ENCODE assay signal across 20 cellular contexts in genomic region chr1:116463730-116464129, GRCh38.
DNase-seq lines count a peak whose midpoint lies in the region; ATAC-seq, FAIRE-seq and TF ChIP-seq lines count a peak whose summit lies in the region.
"Had no signal": no experiment of that assay in that cellular context is flagged by ENCODE, and none has a peak within 500 bp of the region (broad histone marks: within the 10 kb centered on the region; RNA-seq: fewer than 3 reads in every experiment).

No MANE protein-coding gene starts in this region.

- no peak for TF ChIP-seq CTCF in A673 (conservative IDR thresholded peaks at IDR 0.05; ENCODE audit: low read depth, low read length)
- no peak for TF ChIP-seq CTCF in K562 (IDR thresholded peaks at IDR 0.05 in 2 of 3, conservative IDR thresholded peaks at IDR 0.05 in 1 of 3; ENCODE audit: insufficient read depth in 2 of 3, low read depth in 1 of 3, low read length in 3 of 3)

- 9% methylated on average over 6 of the region's 6 CpGs for WGBS in K562 (ENCODE audit: insufficient coverage, low coverage, missing lambda C conversion rate)
- WGBS in small intestine, 3 donors = 21 to 54% (median 37%) methylated on average over 6 of the region's 6 CpGs

- no peak overlapping the region for H3K27ac Mint-ChIP-seq in activated naive CD4-positive, alpha-beta T cell treated with anti-CD3 and anti-CD28 coated beads, Interleukin-2, amount 50 U/mL, for 72 hours
- H3K27ac Mint-ChIP-seq: CD14-positive monocyte; CD4-positive, alpha-beta T cell; CD8-positive, alpha-beta memory T cell had no signal

- TF ChIP-seq RAD21 in K562 (CRISPR knock-in tag; conservative IDR thresholded peaks at IDR 0.05 in 1 of 2, IDR thresholded peaks at IDR 0.05 in 1 of 2) = peak in 1 of 2 experiments; percentile 15; a peak in 1 of 4 replicates

- CTCF ChIA-PET in A673 (lab: Charles Lee) (no interaction called here), HEK293T (lab: Yijun Ruan, JAX) (interaction anchor here (0.9 kb wide), 1 partner anchor 325 kb away, joined by 5 read pairs; no protein-coding TSS in a partner anchor), K562 (lab: Yijun Ruan, JAX; ENCODE audit: low intra/inter-chr PET ratio) (no interaction called here)

- TF ChIP-seq POLR2A in K562 (conservative IDR thresholded peaks at IDR 0.05) = no peak

- no peaks in the 10 kb centered on the region for H3K9me3 Mint-ChIP-seq in activated naive CD4-positive, alpha-beta T cell treated with anti-CD3 and anti-CD28 coated beads, Interleukin-2, amount 50 U/mL, for 72 hours
- H3K9me3 Mint-ChIP-seq: CD4-positive, alpha-beta T cell; CD8-positive, alpha-beta memory T cell had no signal

- POLR2A ChIA-PET in A673 (lab: Charles Lee; ENCODE audit: low non-redundant PET) (interaction anchor here (0.7 kb wide), 1 partner anchor 105 kb away, joined by 7 read pairs; no protein-coding TSS in a partner anchor), HEK293T (lab: Yijun Ruan, JAX) (interaction anchor here (1.5 kb wide), 1 partner anchor 45 kb away, joined by 5 read pairs; no protein-coding TSS in a partner anchor), K562 (lab: Yijun Ruan, JAX) (interaction anchor here (0.6 to 1.6 kb wide), 6 partner anchors 11 to 188 kb away, joined by 3 to 6 read pairs (median 3); partner anchors contain the start of gene ATP1A1)

- H3K4me3 ChIP-seq in A673 (ENCODE audit: low read depth, low read length, poor library complexity, severe bottlenecking) = no peak overlapping the region
- H3K4me3 ChIP-seq in K562 = no peak overlapping the region
- no peak overlapping the region for H3K4me3 ChIP-seq in small intestine (ENCODE audit: low read depth in 1 of 2, low read length in 2 of 2)
- H3K4me3 ChIP-seq: BLaER1 treated with 17β-estradiol and CSF1 and Interleukin-3, amounts not matched to agents 10 nM and 100 nM; GM12878 had no signal

- FAIRE-seq in K562 (lab: Jason Lieb, UNC) (peak; percentile 77), small intestine (lab: Jason Lieb, UNC) (no peak)
- FAIRE-seq: D721Med, GM12878, H1 had no signal

- no peaks in the 10 kb centered on the region for H4K20me1 ChIP-seq in K562 (replicated peaks; ENCODE audit: control insufficient read depth, insufficient read depth, low read length)
- H4K20me1 ChIP-seq: BLaER1 treated with 17β-estradiol and CSF1 and Interleukin-3, amounts not matched to agents 10 nM and 100 nM had no signal

- H3K27ac ChIP-seq in A673 (ENCODE audit: low read depth, low read length, poor library complexity, severe bottlenecking) (peak overlapping the region; percentile 29), K562 (ENCODE audit: extremely low read depth, low read depth, low read length) (no peak overlapping the region), small intestine (ENCODE audit: low read depth in 1 of 2, low read length in 1 of 2) (no peak overlapping the region)
- H3K27ac ChIP-seq: BLaER1 treated with 17β-estradiol and CSF1 and Interleukin-3, amounts not matched to agents 10 nM and 100 nM had no signal

- peak overlapping the region; percentile 57; the same call in 1 of the 2 replicates for H2AFZ ChIP-seq in K562 (ENCODE audit: low read depth, low read length)

- no peak for TF ChIP-seq EP300 in K562 (IDR thresholded peaks at IDR 0.05; ENCODE audit: low read length)

- intact Hi-C loops in A673 (cut with micrococcal nuclease; ENCODE audit: unreplicated experiment) (no loop called here), K562 (cut with micrococcal nuclease) (no loop called here)

- H3K9ac ChIP-seq in K562 (ENCODE audit: insufficient read depth in 1 of 2, low read depth in 2 of 2, low read length in 2 of 2) = no peak overlapping the region
- H3K9ac ChIP-seq: BLaER1 treated with 17β-estradiol and CSF1 and Interleukin-3, amounts not matched to agents 10 nM and 100 nM had no signal

- peak; percentile 77 for ATAC-seq in K562
- ATAC-seq in activated naive CD4-positive, alpha-beta T cell treated with anti-CD3 and anti-CD28 coated beads, Interleukin-2, amount 50 U/mL, for 72 hours = no peak
- ATAC-seq: GM12878 had no signal

- no peaks in the 10 kb centered on the region for H3K9me1 ChIP-seq in K562 (ENCODE audit: control insufficient read depth, insufficient read depth, low read length)

- H3K27me3 ChIP-seq in A673 (replicated peaks; ENCODE audit: insufficient read depth, low read depth, low read length, poor library complexity) = no peaks in the 10 kb centered on the region
- no peaks in the 10 kb centered on the region for H3K27me3 ChIP-seq in K562 (ENCODE audit: control insufficient read depth in 2 of 2, insufficient read depth in 2 of 2, low read length in 2 of 2)
- H3K27me3 ChIP-seq in small intestine (ENCODE audit: control insufficient read depth in 2 of 2, insufficient read depth in 2 of 2, low read length in 2 of 2) = no peaks in the 10 kb centered on the region
- H3K27me3 ChIP-seq: BE2C; BLaER1 treated with 17β-estradiol and CSF1 and Interleukin-3, amounts not matched to agents 10 nM and 100 nM had no signal

- DNase-seq in A673 (ENCODE audit: low spot score) (peak; percentile 89), HEK293T (ENCODE audit: extremely low spot score) (no peak), K562 (ENCODE audit: extremely low read depth in 1 of 4, low spot score in 3 of 4) (peak in 2 of 4 experiments; percentile 56 to 63), small intestine (peak; percentile 81), AML-193 (lab: John Stamatoyannopoulos, UW) (no peak)
- no peak for DNase-seq in activated naive CD4-positive, alpha-beta T cell treated with anti-CD3 and anti-CD28 coated beads, Interleukin-2, amount 50 U/mL, for 72 hours (ENCODE audit: low spot score in 2 of 2)
- DNase-seq: BE2C; CD4-positive, alpha-beta T cell; CD8-positive, alpha-beta memory T cell; DMS 273 treated with DMSO at 0.1 percent for 48 hours; DMS79; EL; GDM1; H7; HCEC 1CT had no signal

- in situ Hi-C loops in K562 (cut with MboI) = no loop called here

- H3K9me3 ChIP-seq in A673 (ENCODE audit: low read depth, low read length, poor library complexity, severe bottlenecking) = no peaks in the 10 kb centered on the region
- H3K9me3 ChIP-seq in K562 (replicated peaks; ENCODE audit: control insufficient read depth, insufficient read depth, low read depth, low read length) = no peaks in the 10 kb centered on the region
- H3K9me3 ChIP-seq in small intestine (ENCODE audit: control insufficient read depth, low read depth) = no peaks in the 10 kb centered on the region
- H3K9me3 ChIP-seq: BE2C; BLaER1 treated with 17β-estradiol and CSF1 and Interleukin-3, amounts not matched to agents 10 nM and 100 nM had no signal

- BruUV-seq in A673 (replicated peaks; lab: Mats Ljungman, UMichigan) (no TSS peak), K562 (replicated peaks; lab: Mats Ljungman, UMichigan) (no TSS peak)

- H3K4me2 ChIP-seq in K562 (ENCODE audit: insufficient read depth, low read length) = peak overlapping the region; percentile 4; the same call in 1 of the 2 replicates
- H3K4me2 ChIP-seq: BLaER1 treated with 17β-estradiol and CSF1 and Interleukin-3, amounts not matched to agents 10 nM and 100 nM had no signal

- H3K4me1 ChIP-seq in A673 (ENCODE audit: insufficient read depth, low read length, poor library complexity, severe bottlenecking) = peaks cover 44% of the 10 kb centered on the region
- peaks cover 4 to 20% of the 10 kb centered on the region in 2 experiments; a peak in 3 of 5 replicates for H3K4me1 ChIP-seq in K562 (replicated peaks in 1 of 2; ENCODE audit: control insufficient read depth in 2 of 2, insufficient read depth in 2 of 2, low read length in 2 of 2)
- peaks cover 2 to 7% of the 10 kb centered on the region in 2 donors for H3K4me1 ChIP-seq in small intestine (ENCODE audit: control insufficient read depth in 2 of 2, insufficient read depth in 1 of 2, low read depth in 1 of 2, low read length in 1 of 2)
- H3K4me1 ChIP-seq: BLaER1 treated with 17β-estradiol and CSF1 and Interleukin-3, amounts not matched to agents 10 nM and 100 nM had no signal

- no peaks in the 10 kb centered on the region for H3K36me3 Mint-ChIP-seq in activated naive CD4-positive, alpha-beta T cell treated with anti-CD3 and anti-CD28 coated beads, Interleukin-2, amount 50 U/mL, for 72 hours
- H3K36me3 Mint-ChIP-seq: CD14-positive monocyte; CD8-positive, alpha-beta memory T cell had no signal

- H3K36me3 ChIP-seq in A673 (ENCODE audit: insufficient read depth, low read length, poor library complexity, severe bottlenecking) = no peaks in the 10 kb centered on the region
- no peaks in the 10 kb centered on the region for H3K36me3 ChIP-seq in K562 (ENCODE audit: control insufficient read depth, insufficient read depth, low read length)
- H3K36me3 ChIP-seq in small intestine (ENCODE audit: control insufficient read depth in 2 of 2, insufficient read depth in 2 of 2, low read length in 2 of 2) = no peaks in the 10 kb centered on the region
- H3K36me3 ChIP-seq: BE2C had no signal

- H3K79me2 ChIP-seq in K562 (ENCODE audit: control insufficient read depth, insufficient read depth, low read length) = no peaks in the 10 kb centered on the region

TF ChIP-seq in HEK293T, 16 proteins besides CTCF, POLR2A, EP300 and RAD21 (continues in another document):
- TF ChIP-seq L3MBTL2 (conservative IDR thresholded peaks at IDR 0.05) (no peak), FOXM1 (IDR thresholded peaks at IDR 0.05; ENCODE audit: borderline replicate concordance) (no peak), ARNT (IDR thresholded peaks at IDR 0.05) (no peak), ELF4 (IDR thresholded peaks at IDR 0.05) (no peak), SP1 (IDR thresholded peaks at IDR 0.05) (no peak)

TF ChIP-seq in K562, 482 proteins besides CTCF, POLR2A, EP300 and RAD21 (continues in another document):
- TF ChIP-seq ETV1 (tag; conservative IDR thresholded peaks at IDR 0.05; ENCODE audit: low read depth) = peak; percentile 92
- TF ChIP-seq RCOR1 (IDR thresholded peaks at IDR 0.05; ENCODE audit: borderline replicate concordance in 1 of 2, low read depth in 2 of 2, low read length in 2 of 2) = no peak
- TF ChIP-seq LEF1 (IDR thresholded peaks at IDR 0.05) = 0 out of 2 replicates have a peak, but pooled peaks have one; percentile 58
- TF ChIP-seq ZNF780A (CRISPR knock-in tag; IDR thresholded peaks at IDR 0.05) = no peak
- TF ChIP-seq POLR2AphosphoS2 (IDR thresholded peaks at IDR 0.05; ENCODE audit: low read length) = no peak
- peak; percentile 99 for TF ChIP-seq MEIS2 (IDR thresholded peaks at IDR 0.05; ENCODE audit: partially characterized antibody)
- peak; percentile 71 for TF ChIP-seq DPF2 (IDR thresholded peaks at IDR 0.05)
- peak; percentile 50; the same call in 1 of the 2 replicates for TF ChIP-seq SMARCA4 (IDR thresholded peaks at IDR 0.05)

Comparison
In these comparisons a context has a peak if more than half of its experiments do, and no peak if none do; other contexts are left out.
1. DNase-seq: peak in A673 (single experiment) and small intestine (single experiment); none in HEK293T (single experiment), AML-193 (0 of 2) and activated naive CD4-positive, alpha-beta T cell treated with anti-CD3 and anti-CD28 coated beads, Interleukin-2, amount 50 U/mL, for 72 hours (0 of 2).